In genomic region chr1:93728480-93729131, GRCh38 we compare ENCODE assay signal across 2 cellular contexts.
TF ChIP-seq lines count a peak whose summit lies in the region.

No MANE protein-coding gene starts in this region.

TF ChIP-seq in IMR-90, 13 proteins besides CTCF, POLR2A, EP300 and RAD21:
- TF ChIP-seq ELK1 (IDR thresholded peaks at IDR 0.05; ENCODE audit: borderline replicate concordance, low read depth, low read length) (no peak), USF2 (IDR thresholded peaks at IDR 0.05; ENCODE audit: low read depth, low read length) (no peak), RFX5 (IDR thresholded peaks at IDR 0.05; ENCODE audit: low read depth, low read length) (no peak), CEBPB (IDR thresholded peaks at IDR 0.05; ENCODE audit: low read depth, low read length) (no peak), CHD1 (IDR thresholded peaks at IDR 0.05; ENCODE audit: low read depth, low read length) (no peak)

TF ChIP-seq in K562, 482 proteins besides CTCF, POLR2A, EP300 and RAD21:
- TF ChIP-seq ZNF384 (IDR thresholded peaks at IDR 0.05; ENCODE audit: low read depth, low read length): peak; percentile 54; the same call in 1 of the 2 replicates
- no peak for TF ChIP-seq WHSC1 (IDR thresholded peaks at IDR 0.05; ENCODE audit: low read length)
- TF ChIP-seq HINFP (tag; conservative IDR thresholded peaks at IDR 0.05; ENCODE audit: low read depth): peak; percentile 98
- TF ChIP-seq ZBTB5 (IDR thresholded peaks at IDR 0.05): peak; percentile 82
- TF ChIP-seq HMGN3 (IDR thresholded peaks at IDR 0.05; ENCODE audit: borderline replicate concordance, extremely low read depth, insufficient read length, low read depth, low read length): no peak
- peak; percentile 33; the same call in 1 of the 2 replicates for TF ChIP-seq SP1 (CRISPR knock-in tag; IDR thresholded peaks at IDR 0.05)
- TF ChIP-seq SPI1 (IDR thresholded peaks at IDR 0.05; ENCODE audit: borderline replicate concordance, low read depth, low read length): peak; percentile 50; the same call in 1 of the 2 replicates
